Comparison of ENCODE assay signal across 27 cellular contexts in the genomic region with DNA sequence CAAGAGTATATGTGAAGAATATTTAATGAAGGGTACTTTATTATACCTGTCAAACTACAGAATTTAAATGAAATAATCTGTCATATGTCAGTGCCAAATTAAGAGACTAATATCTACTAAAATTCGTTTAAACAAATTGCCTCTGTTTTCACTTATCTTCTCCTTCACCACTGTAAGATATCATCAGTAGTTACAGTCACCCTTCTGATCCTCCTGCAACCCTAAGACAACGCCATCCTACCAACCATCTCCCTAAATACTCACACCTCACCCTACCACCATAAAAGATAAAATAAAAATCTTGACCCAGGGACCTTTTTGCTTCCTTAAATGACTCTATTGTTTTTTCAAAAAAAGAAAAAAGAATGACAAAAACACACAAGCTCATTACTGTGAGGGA. TPM values are rescaled to one million over a fixed set of nuclear protein-coding genes. Genes with fewer than 3 reads are reported as not detected.
DNase-seq lines count a peak whose midpoint lies in the region; ATAC-seq and TF ChIP-seq lines count a peak whose summit lies in the region.
"Had no signal": no experiment of that assay in that cellular context is flagged by ENCODE, and none has a peak within 500 bp of the region (broad histone marks: within the 10 kb centered on the region; RNA-seq: fewer than 3 reads in every experiment).

No MANE protein-coding gene starts in this region.

- H3K36me3 Mint-ChIP-seq in activated naive CD8-positive, alpha-beta T cell: peaks cover 13% of the 10 kb centered on the region
- H3K36me3 Mint-ChIP-seq in activated naive CD8-positive, alpha-beta T cell treated with anti-CD3 and anti-CD28 coated beads for 36 hours: peaks cover 34% of the 10 kb centered on the region
- H3K36me3 Mint-ChIP-seq in activated T-helper 17 cell treated with anti-CD3 and anti-CD28 coated beads, Interleukin-2, amount 50 U/mL, for 72 hours (ENCODE audit: low read depth): peaks cover 10% of the 10 kb centered on the region
- peaks cover 9 to 24% of the 10 kb centered on the region in 2 donors for H3K36me3 Mint-ChIP-seq in stimulated activated naive B cell treated with anti-CD40 and anti-IgM and Interleukin-4, amounts not matched to agents 10 μg/mL and 1 μg/mL and 100 μg/mL, for 72 hours

- TF ChIP-seq CTCF in OCI-LY1 (IDR thresholded peaks at IDR 0.05; ENCODE audit: low read length) (no peak), MM.1S (IDR thresholded peaks at IDR 0.05; ENCODE audit: low read length) (no peak)

- no peak for ATAC-seq in activated T-helper 17 cell treated with anti-CD3 and anti-CD28 coated beads, Interleukin-2, amount 50 U/mL, for 72 hours (replicated peaks)
- ATAC-seq in stimulated activated naive B cell treated with anti-CD40 and anti-IgM and Interleukin-4, amounts not matched to agents 10 μg/mL and 1 μg/mL and 100 μg/mL, for 72 hours (replicated peaks): no peak
- no peak for ATAC-seq in GM21825 (IDR thresholded peaks at IDR 0.05; ENCODE audit: unreplicated experiment)
- ATAC-seq: gastrocnemius medialis, left ventricle myocardium superior, right cardiac atrium had no signal

- no peaks in the 10 kb centered on the region for H3K27me3 Mint-ChIP-seq in activated naive CD8-positive, alpha-beta T cell
- H3K27me3 Mint-ChIP-seq in activated naive CD8-positive, alpha-beta T cell treated with anti-CD3 and anti-CD28 coated beads for 36 hours: no peaks in the 10 kb centered on the region
- no peaks in the 10 kb centered on the region for H3K27me3 Mint-ChIP-seq in activated T-helper 17 cell treated with anti-CD3 and anti-CD28 coated beads, Interleukin-2, amount 50 U/mL, for 72 hours
- no peaks in the 10 kb centered on the region for H3K27me3 Mint-ChIP-seq in stimulated activated naive B cell treated with anti-CD40 and anti-IgM and Interleukin-4, amounts not matched to agents 10 μg/mL and 1 μg/mL and 100 μg/mL, for 72 hours
- H3K27me3 Mint-ChIP-seq: activated CD4-positive, alpha-beta T cell treated with anti-CD3 and anti-CD28 coated beads, Interleukin-2, amount 10 ng/mL, durations not matched to agents 7 days and 5 days; CD4-positive, alpha-beta memory T cell had no signal

- peaks cover 8% of the 10 kb centered on the region; the same call in 1 of the 2 replicates for H3F3A ChIP-seq in OCI-LY1 (ENCODE audit: insufficient read depth, low read length)
- H3F3A ChIP-seq in MM.1S (ENCODE audit: insufficient read depth, low read length): peaks cover 15% of the 10 kb centered on the region

- DNase-seq in activated naive CD8-positive, alpha-beta T cell treated with anti-CD3 and anti-CD28 coated beads for 36 hours: no peak
- DNase-seq in stimulated activated naive B cell treated with anti-CD40 and anti-IgM and Interleukin-4, amounts not matched to agents 10 μg/mL and 1 μg/mL and 100 μg/mL, for 72 hours: no peak
- no peak for DNase-seq in MM.1S
- DNase-seq: activated CD4-positive, alpha-beta T cell treated with anti-CD3 and anti-CD28 coated beads, Interleukin-2, amount 10 ng/mL, durations not matched to agents 7 days and 5 days; activated effector memory CD4-positive, alpha-beta T cell treated with anti-CD3 and anti-CD28 coated beads, Interleukin-2, amount 50 U/mL, for 16 hours; CD4-positive, alpha-beta memory T cell; esophagus squamous epithelium; gastrocnemius medialis; hippocampal formation; left ventricle myocardium superior; midbrain; NCI-H1092; NCI-H1930; NCI-H774; nephron progenitor cell; right cardiac atrium; stimulated activated CD4-positive, alpha-beta T cell treated with anti-CD3 and anti-CD28 coated beads, Interleukin-4, amount 100 ng/mL, for 4 hours; stimulated activated naive CD4-positive, alpha-beta T cell treated with Interleukin-2 at 50 U/mL for 16 hours; SW 1271 had no signal

- H3K9me2 ChIP-seq in OCI-LY1 (ENCODE audit: low read depth, low read length) (no peaks in the 10 kb centered on the region), MM.1S (replicated peaks; ENCODE audit: insufficient read depth, low read length) (no peaks in the 10 kb centered on the region)

- H3K36me3 ChIP-seq in OCI-LY1 (ENCODE audit: insufficient read depth, low read length): peaks cover 13% of the 10 kb centered on the region
- H3K36me3 ChIP-seq in MM.1S (replicated peaks; ENCODE audit: insufficient read depth, low read length): no peaks in the 10 kb centered on the region
- H3K36me3 ChIP-seq: esophagus squamous epithelium, gastrocnemius medialis, HAP-1, thoracic aorta had no signal

- H3K4me1 Mint-ChIP-seq in activated naive CD8-positive, alpha-beta T cell (ENCODE audit: low read depth): peaks cover 39% of the 10 kb centered on the region
- H3K4me1 Mint-ChIP-seq in activated naive CD8-positive, alpha-beta T cell treated with anti-CD3 and anti-CD28 coated beads for 36 hours: peaks cover 39% of the 10 kb centered on the region
- H3K4me1 Mint-ChIP-seq in activated T-helper 17 cell treated with anti-CD3 and anti-CD28 coated beads, Interleukin-2, amount 50 U/mL, for 72 hours: peaks cover 18% of the 10 kb centered on the region
- H3K4me1 Mint-ChIP-seq in stimulated activated naive B cell treated with anti-CD40 and anti-IgM and Interleukin-4, amounts not matched to agents 10 μg/mL and 1 μg/mL and 100 μg/mL, for 72 hours: peaks cover 17 to 37% of the 10 kb centered on the region in 2 donors

- no peak overlapping the region for H2AFZ ChIP-seq in OCI-LY1 (ENCODE audit: low read length)
- H2AFZ ChIP-seq in MM.1S (ENCODE audit: low read length): no peak overlapping the region
- H2AFZ ChIP-seq: parathyroid adenoma had no signal

- peak overlapping the region; percentile 58 for H3K27ac Mint-ChIP-seq in activated naive CD8-positive, alpha-beta T cell
- H3K27ac Mint-ChIP-seq in activated naive CD8-positive, alpha-beta T cell treated with anti-CD3 and anti-CD28 coated beads for 36 hours: no peak overlapping the region
- H3K27ac Mint-ChIP-seq in activated T-helper 17 cell treated with anti-CD3 and anti-CD28 coated beads, Interleukin-2, amount 50 U/mL, for 72 hours: peak overlapping the region; percentile 37
- peak overlapping the region; percentile 10 for H3K27ac Mint-ChIP-seq in stimulated activated naive B cell treated with anti-CD40 and anti-IgM and Interleukin-4, amounts not matched to agents 10 μg/mL and 1 μg/mL and 100 μg/mL, for 72 hours
- H3K27ac Mint-ChIP-seq: activated CD4-positive, alpha-beta T cell treated with anti-CD3 and anti-CD28 coated beads, Interleukin-2, amount 10 ng/mL, durations not matched to agents 7 days and 5 days had no signal

- peaks cover 7% of the 10 kb centered on the region for H3K9me3 Mint-ChIP-seq in activated naive CD8-positive, alpha-beta T cell (ENCODE audit: low read depth)
- peaks cover 9% of the 10 kb centered on the region for H3K9me3 Mint-ChIP-seq in activated naive CD8-positive, alpha-beta T cell treated with anti-CD3 and anti-CD28 coated beads for 36 hours
- no peaks in the 10 kb centered on the region for H3K9me3 Mint-ChIP-seq in activated T-helper 17 cell treated with anti-CD3 and anti-CD28 coated beads, Interleukin-2, amount 50 U/mL, for 72 hours
- H3K9me3 Mint-ChIP-seq in stimulated activated naive B cell treated with anti-CD40 and anti-IgM and Interleukin-4, amounts not matched to agents 10 μg/mL and 1 μg/mL and 100 μg/mL, for 72 hours: peaks cover 8 to 9% of the 10 kb centered on the region in 2 donors

- H3K27me3 ChIP-seq in OCI-LY1 (ENCODE audit: insufficient read depth, low read length) (no peaks in the 10 kb centered on the region), MM.1S (replicated peaks; ENCODE audit: insufficient read depth, low read length) (no peaks in the 10 kb centered on the region)
- H3K27me3 ChIP-seq: esophagus squamous epithelium, gastrocnemius medialis had no signal

- H3K27ac ChIP-seq in OCI-LY1 (ENCODE audit: low read depth, low read length, poor library complexity, severe bottlenecking) (peak overlapping the region; percentile 2), MM.1S (ENCODE audit: low read length) (no peak overlapping the region)
- H3K27ac ChIP-seq: coronary artery, esophagus squamous epithelium, gastrocnemius medialis, parathyroid adenoma, thoracic aorta had no signal

- H3K9ac ChIP-seq in OCI-LY1 (ENCODE audit: low read length) (peak overlapping the region; percentile 3; the same call in 1 of the 2 replicates), MM.1S (ENCODE audit: low read length) (no peak overlapping the region)
- H3K9ac ChIP-seq: parathyroid adenoma had no signal

- H4K20me1 ChIP-seq in OCI-LY1 (ENCODE audit: insufficient read depth, low read length): 0 out of 2 replicates have a peak, but pooled peaks cover 3% of the 10 kb centered on the region
- peaks cover 76% of the 10 kb centered on the region for H4K20me1 ChIP-seq in MM.1S (ENCODE audit: insufficient read depth, low read length)

- H3K4me3 ChIP-seq in OCI-LY1 (ENCODE audit: low read depth, low read length, poor library complexity, severe bottlenecking): no peak overlapping the region
- no peak overlapping the region for H3K4me3 ChIP-seq in MM.1S (ENCODE audit: low read length)
- H3K4me3 ChIP-seq: coronary artery, esophagus squamous epithelium, gastrocnemius medialis, HAP-1, thoracic aorta had no signal

- H3K9me3 ChIP-seq in OCI-LY1 (ENCODE audit: low read length) (peaks cover 4% of the 10 kb centered on the region), MM.1S (replicated peaks; ENCODE audit: insufficient read depth, low read length) (no peaks in the 10 kb centered on the region)
- H3K9me3 ChIP-seq: gastrocnemius medialis had no signal

- H3K4me1 ChIP-seq in OCI-LY1 (ENCODE audit: insufficient read depth, low read length, severe bottlenecking) (peaks cover 63% of the 10 kb centered on the region), MM.1S (ENCODE audit: low read length) (0 out of 2 replicates have a peak, but pooled peaks cover 11% of the 10 kb centered on the region)
- H3K4me1 ChIP-seq: gastrocnemius medialis, parathyroid adenoma had no signal

- H3K79me2 ChIP-seq in OCI-LY1 (ENCODE audit: insufficient read depth, low read length) (peaks cover 96% of the 10 kb centered on the region), MM.1S (ENCODE audit: low read length) (peaks cover 98% of the 10 kb centered on the region)
- H3K79me2 ChIP-seq: parathyroid adenoma had no signal

- peak overlapping the region; percentile 47; the same call in 1 of the 2 replicates for H3K4me2 ChIP-seq in OCI-LY1 (ENCODE audit: low read length)
- H3K4me2 ChIP-seq in MM.1S (ENCODE audit: low read depth, low read length): no peak overlapping the region

- H3K4me3 Mint-ChIP-seq in activated naive CD8-positive, alpha-beta T cell: peak overlapping the region; percentile 8
- no peak overlapping the region for H3K4me3 Mint-ChIP-seq in activated naive CD8-positive, alpha-beta T cell treated with anti-CD3 and anti-CD28 coated beads for 36 hours
- H3K4me3 Mint-ChIP-seq in activated T-helper 17 cell treated with anti-CD3 and anti-CD28 coated beads, Interleukin-2, amount 50 U/mL, for 72 hours: peak overlapping the region; percentile 8
- no peak overlapping the region for H3K4me3 Mint-ChIP-seq in stimulated activated naive B cell treated with anti-CD40 and anti-IgM and Interleukin-4, amounts not matched to agents 10 μg/mL and 1 μg/mL and 100 μg/mL, for 72 hours
- H3K4me3 Mint-ChIP-seq: activated CD4-positive, alpha-beta T cell treated with anti-CD3 and anti-CD28 coated beads, Interleukin-2, amount 10 ng/mL, durations not matched to agents 7 days and 5 days; nephron progenitor cell had no signal

RNA-seq across cellular contexts. Expression of gene EZH2, which starts 20.8 kb away (rescaled TPM):
- total RNA-seq in activated naive CD8-positive, alpha-beta T cell treated with anti-CD3 and anti-CD28 coated beads for 36 hours: 100 to 1,000 TPM; 109 to 111 TPM
- total RNA-seq in activated T-helper 17 cell treated with anti-CD3 and anti-CD28 coated beads, Interleukin-2, amount 50 U/mL, for 72 hours: 10 to 100 TPM; 73.2 to 77.5 TPM

Comparison
In these comparisons a context has a peak if more than half of its experiments do, and no peak if none do; other contexts are left out.
1. H3K4me3 Mint-ChIP-seq: peak in activated naive CD8-positive, alpha-beta T cell (single experiment) and activated T-helper 17 cell treated with anti-CD3 and anti-CD28 coated beads, Interleukin-2, amount 50 U/mL, for 72 hours (single experiment); none in activated naive CD8-positive, alpha-beta T cell treated with anti-CD3 and anti-CD28 coated beads for 36 hours (single experiment) and stimulated activated naive B cell treated with anti-CD40 and anti-IgM and Interleukin-4, amounts not matched to agents 10 μg/mL and 1 μg/mL and 100 μg/mL, for 72 hours (0 of 2).